Comparison of ENCODE assay signal across 8 cellular contexts in the genomic region with DNA sequence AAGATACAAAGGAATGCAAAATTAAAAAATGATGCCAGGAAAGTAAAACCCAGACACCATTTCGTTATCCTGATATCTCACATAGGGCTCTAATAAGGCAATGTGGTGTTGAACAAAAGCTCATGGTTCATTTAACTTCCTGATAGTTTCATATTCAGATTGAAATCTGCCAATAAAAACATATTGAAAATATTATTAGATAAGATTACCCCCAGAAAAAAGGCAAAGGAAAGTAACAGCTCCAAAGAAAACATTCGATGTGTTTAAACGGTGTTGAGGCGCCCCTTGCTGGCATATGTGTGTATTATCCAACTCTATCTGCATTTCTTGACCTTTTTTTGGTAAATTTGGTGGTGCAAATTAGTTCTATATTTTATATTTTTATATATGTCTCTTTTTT.
DNase-seq lines count a peak whose midpoint lies in the region; ATAC-seq and TF ChIP-seq lines count a peak whose summit lies in the region.

No MANE protein-coding gene starts in this region.

- H3K4me1 Mint-ChIP-seq in CD14-positive monocyte, result peaks cover 14% of the 10 kb centered on the region

- no peaks in the 10 kb centered on the region for H3K4me1 ChIP-seq in GM23248 (ENCODE audit: insufficient read depth)

- ATAC-seq in HG02759 (IDR thresholded peaks at IDR 0.05; ENCODE audit: unreplicated experiment), result no peak

- no peak overlapping the region for H3K4me3 Mint-ChIP-seq in CD14-positive monocyte

- no peaks in the 10 kb centered on the region for H4K20me1 ChIP-seq in GM23248 (ENCODE audit: insufficient read depth)

- no peaks in the 10 kb centered on the region for H3K27me3 ChIP-seq in GM23248 (replicated peaks; ENCODE audit: insufficient read depth)

- no peak overlapping the region for H3K27ac Mint-ChIP-seq in CD14-positive monocyte

- H3K27ac ChIP-seq in GM23248, result no peak overlapping the region

- peaks cover 0 to 2% (median 0%) of the 10 kb centered on the region in 3 donors for H3K27me3 Mint-ChIP-seq in CD14-positive monocyte (ENCODE audit: low read depth in 3 of 3)

- H3K4me3 ChIP-seq in GM23248, result no peak overlapping the region

- no peak overlapping the region for H3K9ac ChIP-seq in GM23248

- peaks cover 0 to 3% (median 0%) of the 10 kb centered on the region in 7 donors for H3K9me3 Mint-ChIP-seq in CD14-positive monocyte

- H3K36me3 ChIP-seq in GM23248 (ENCODE audit: low read depth), result peaks cover 13% of the 10 kb centered on the region

- no peak overlapping the region for H2AFZ ChIP-seq in GM23248

- in situ Hi-C loops in GM23248 (cut with MboI), result loop anchor here (10.0 kb wide), 1 partner anchor 226 kb away; no protein-coding TSS in a partner anchor

- intact Hi-C loops in CD14-positive monocyte (cut with micrococcal nuclease), result loop anchor here (5.0 to 10.0 kb wide), 3 partner anchors 169 to 229 kb away; a partner anchor contains a TSS

- H3K36me3 Mint-ChIP-seq in CD14-positive monocyte, result peaks cover 35 to 48% of the 10 kb centered on the region in 2 donors

- peak; percentile 76 for TF ChIP-seq CTCF in CD14-positive monocyte (IDR thresholded peaks at IDR 0.05)

- no peaks in the 10 kb centered on the region for H3K9me2 ChIP-seq in GM23248 (ENCODE audit: insufficient read depth)

- H3K79me2 ChIP-seq in GM23248 (ENCODE audit: insufficient read depth), result no peaks in the 10 kb centered on the region

- 15 to 16% methylated on average over 4 of the region's 4 CpGs for WGBS in GM23248 (ENCODE audit: low coverage in 1 of 2, low lambda C conversion rate in 2 of 2, missing lambda C conversion rate in 2 of 2), 2 experiments

- no peaks in the 10 kb centered on the region for H3F3A ChIP-seq in GM23248 (ENCODE audit: insufficient read depth)

- H3K4me2 ChIP-seq in GM23248 (ENCODE audit: unreplicated experiment), result no peak overlapping the region

- no peak for DNase-seq in CD14-positive monocyte (ENCODE audit: low spot score)
- DNase-seq in GM23248, result peak; percentile 76
- DNase-seq in SW480 (ENCODE audit: low spot score), result peak; percentile 39
- peak; percentile 7 for DNase-seq in brain pericyte (ENCODE audit: low read depth, low spot score)
- DNase-seq in kidney tubule cell (ENCODE audit: low spot score), result peak; percentile 36
- DNase-seq in stimulated activated CD8-positive, alpha-beta memory T cell treated with anti-CD3 and anti-CD28 coated beads, Interleukin-15, amount 100 ng/mL, for 1 hour (ENCODE audit: low read depth), result peak; percentile 10
- DNase-seq in cerebellar nuclear complex (lab: John Stamatoyannopoulos, UW), result no peak

- no peaks in the 10 kb centered on the region for H3K9me3 ChIP-seq in GM23248 (ENCODE audit: low read depth)

Comparison
In these comparisons a context has a peak if more than half of its experiments do, and no peak if none do; other contexts are left out.
1. DNase-seq: peak in GM23248 (single experiment), SW480 (single experiment), brain pericyte (single experiment), kidney tubule cell (single experiment) and stimulated activated CD8-positive, alpha-beta memory T cell treated with anti-CD3 and anti-CD28 coated beads, Interleukin-15, amount 100 ng/mL, for 1 hour (single experiment); none in CD14-positive monocyte (single experiment) and cerebellar nuclear complex (0 of 2).